ENCODE assay signal across 11 cellular contexts in the genomic region with DNA sequence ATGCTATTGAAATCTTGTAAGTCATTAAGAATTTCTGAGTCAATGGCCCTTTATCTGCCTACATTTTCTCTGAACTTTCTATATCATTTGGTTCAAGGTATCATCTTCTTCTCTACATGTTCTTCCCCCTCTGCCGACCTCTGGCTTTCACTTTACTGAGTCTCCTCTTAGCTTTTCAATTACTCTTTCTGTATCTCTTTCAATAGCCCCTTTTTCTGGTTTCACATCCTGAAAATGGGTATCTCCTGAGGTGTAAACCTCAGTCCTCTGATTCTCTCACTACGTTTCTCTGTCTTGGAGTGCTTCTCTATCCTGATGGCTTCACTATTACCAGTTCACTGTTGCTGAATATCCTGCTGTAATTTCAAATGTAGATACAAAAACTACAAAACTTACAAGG.
DNase-seq lines count a peak whose midpoint lies in the region; ATAC-seq and TF ChIP-seq lines count a peak whose summit lies in the region.
"Had no signal": no experiment of that assay in that cellular context is flagged by ENCODE, and none has a peak within 500 bp of the region (broad histone marks: within the 10 kb centered on the region; RNA-seq: fewer than 3 reads in every experiment).

No MANE protein-coding gene starts in this region.

- H3K27ac ChIP-seq in SK-N-SH (ENCODE audit: low read depth in 2 of 2, low read length in 1 of 2): no peak overlapping the region
- H3K27ac ChIP-seq: lower lobe of right lung, prostate gland, SK-N-MC had no signal

- no peak for TF ChIP-seq CTCF in SK-N-SH (IDR thresholded peaks at IDR 0.05)

- ATAC-seq in GM18858 (IDR thresholded peaks at IDR 0.05; ENCODE audit: unreplicated experiment): peak; percentile 96
- peak; percentile 95 for ATAC-seq in GM21381 (IDR thresholded peaks at IDR 0.05; ENCODE audit: unreplicated experiment)
- ATAC-seq in HG03064 (IDR thresholded peaks at IDR 0.05; ENCODE audit: low read depth, unreplicated experiment): peak; percentile 96
- no peak for ATAC-seq in central memory CD8-positive, alpha-beta T cell (replicated peaks; ENCODE audit: extremely low read depth, poor library complexity, severe bottlenecking)
- ATAC-seq: lower lobe of right lung had no signal

- DNase-seq in central memory CD8-positive, alpha-beta T cell (ENCODE audit: low spot score in 2 of 2): no peak
- DNase-seq in COLO829 (ENCODE audit: low spot score): no peak
- DNase-seq in dedifferentiated amniotic fluid mesenchymal stem cell (ENCODE audit: extremely low spot score): no peak
- DNase-seq in SK-N-SH: no peak
- DNase-seq: lower lobe of right lung, NCI-H2029 treated with DMSO at 0.1 percent for 48 hours had no signal

- CTCF ChIA-PET in SK-N-SH (lab: Yijun Ruan, JAX): interaction anchor here (1.0 kb wide), 1 partner anchor 15 kb away, joined by 4 read pairs; no protein-coding TSS in a partner anchor

- H3K4me2 ChIP-seq in SK-N-SH: no peak overlapping the region

- H3K4me3 ChIP-seq in SK-N-SH (ENCODE audit: low read depth in 2 of 2, low read length in 1 of 2): no peak overlapping the region
- H3K4me3 ChIP-seq: lower lobe of right lung, prostate gland, SK-N-MC had no signal

- no peak overlapping the region for H3K4me3 Mint-ChIP-seq in central memory CD8-positive, alpha-beta T cell

- no peaks in the 10 kb centered on the region for H3K9me3 ChIP-seq in SK-N-SH
- H3K9me3 ChIP-seq: lower lobe of right lung, prostate gland had no signal

- H3K27ac Mint-ChIP-seq in central memory CD8-positive, alpha-beta T cell (ENCODE audit: low read depth): peak overlapping the region; percentile 33

- POLR2A ChIA-PET in SK-N-SH (lab: Yijun Ruan, JAX): no interaction called here

- H4K20me1 ChIP-seq in SK-N-SH (ENCODE audit: insufficient read depth): no peaks in the 10 kb centered on the region

- no peaks in the 10 kb centered on the region for H3K9me3 Mint-ChIP-seq in central memory CD8-positive, alpha-beta T cell

- WGBS in SK-N-SH (ENCODE audit: low lambda C conversion rate): 85% methylated on average over 2 of the region's 2 CpGs

- no peaks in the 10 kb centered on the region for H3K9me2 ChIP-seq in SK-N-SH

- no peaks in the 10 kb centered on the region for H3F3A ChIP-seq in SK-N-SH (replicated peaks; ENCODE audit: insufficient read depth)

- H3K9ac ChIP-seq in SK-N-SH: no peak overlapping the region

- peaks cover 8% of the 10 kb centered on the region for H3K4me1 Mint-ChIP-seq in central memory CD8-positive, alpha-beta T cell

- TF ChIP-seq EP300 in SK-N-SH (IDR thresholded peaks at IDR 0.05; ENCODE audit: borderline replicate concordance in 1 of 2, low read depth in 1 of 2, low read length in 1 of 2): no peak

- H3K36me3 ChIP-seq in SK-N-SH (replicated peaks in 1 of 2; ENCODE audit: control insufficient read depth in 1 of 2, insufficient read depth in 2 of 2, low read length in 1 of 2): peaks cover 13 to 41% of the 10 kb centered on the region in 2 experiments

- no peaks in the 10 kb centered on the region for H3K27me3 ChIP-seq in SK-N-SH (ENCODE audit: insufficient read depth)

- H3K27me3 Mint-ChIP-seq in central memory CD8-positive, alpha-beta T cell: no peaks in the 10 kb centered on the region

- H3K79me2 ChIP-seq in SK-N-SH (ENCODE audit: insufficient read depth): no peaks in the 10 kb centered on the region

- H2AFZ ChIP-seq in SK-N-SH (ENCODE audit: low read depth): no peak overlapping the region

- H3K36me3 Mint-ChIP-seq in central memory CD8-positive, alpha-beta T cell (ENCODE audit: insufficient read depth): peaks cover 23% of the 10 kb centered on the region

- no peaks in the 10 kb centered on the region; a peak in 1 of 4 replicates for H3K4me1 ChIP-seq in SK-N-SH (ENCODE audit: control insufficient read depth in 1 of 2, insufficient read depth in 2 of 2, low read depth in 1 of 2, low read length in 1 of 2)
- H3K4me1 ChIP-seq: lower lobe of right lung, prostate gland had no signal

- no peak for TF ChIP-seq RAD21 in SK-N-SH (IDR thresholded peaks at IDR 0.05; ENCODE audit: low read length)

TF ChIP-seq in SK-N-SH, 30 proteins besides CTCF, POLR2A, EP300 and RAD21:
- no peak for TF ChIP-seq TCF12 (IDR thresholded peaks at IDR 0.05)
- no peak for TF ChIP-seq POLR2AphosphoS5 (IDR thresholded peaks at IDR 0.05; ENCODE audit: low read depth, low read length)
- TF ChIP-seq, protein P1, sequence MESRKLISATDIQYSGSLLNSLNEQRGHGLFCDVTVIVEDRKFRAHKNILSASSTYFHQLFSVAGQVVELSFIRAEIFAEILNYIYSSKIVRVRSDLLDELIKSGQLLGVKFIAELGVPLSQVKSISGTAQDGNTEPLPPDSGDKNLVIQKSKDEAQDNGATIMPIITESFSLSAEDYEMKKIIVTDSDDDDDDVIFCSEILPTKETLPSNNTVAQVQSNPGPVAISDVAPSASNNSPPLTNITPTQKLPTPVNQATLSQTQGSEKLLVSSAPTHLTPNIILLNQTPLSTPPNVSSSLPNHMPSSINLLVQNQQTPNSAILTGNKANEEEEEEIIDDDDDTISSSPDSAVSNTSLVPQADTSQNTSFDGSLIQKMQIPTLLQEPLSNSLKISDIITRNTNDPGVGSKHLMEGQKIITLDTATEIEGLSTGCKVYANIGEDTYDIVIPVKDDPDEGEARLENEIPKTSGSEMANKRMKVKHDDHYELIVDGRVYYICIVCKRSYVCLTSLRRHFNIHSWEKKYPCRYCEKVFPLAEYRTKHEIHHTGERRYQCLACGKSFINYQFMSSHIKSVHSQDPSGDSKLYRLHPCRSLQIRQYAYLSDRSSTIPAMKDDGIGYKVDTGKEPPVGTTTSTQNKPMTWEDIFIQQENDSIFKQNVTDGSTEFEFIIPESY (IDR thresholded peaks at IDR 0.05; ENCODE audit: borderline replicate concordance, low read depth): no peak
- TF ChIP-seq, protein P2, sequence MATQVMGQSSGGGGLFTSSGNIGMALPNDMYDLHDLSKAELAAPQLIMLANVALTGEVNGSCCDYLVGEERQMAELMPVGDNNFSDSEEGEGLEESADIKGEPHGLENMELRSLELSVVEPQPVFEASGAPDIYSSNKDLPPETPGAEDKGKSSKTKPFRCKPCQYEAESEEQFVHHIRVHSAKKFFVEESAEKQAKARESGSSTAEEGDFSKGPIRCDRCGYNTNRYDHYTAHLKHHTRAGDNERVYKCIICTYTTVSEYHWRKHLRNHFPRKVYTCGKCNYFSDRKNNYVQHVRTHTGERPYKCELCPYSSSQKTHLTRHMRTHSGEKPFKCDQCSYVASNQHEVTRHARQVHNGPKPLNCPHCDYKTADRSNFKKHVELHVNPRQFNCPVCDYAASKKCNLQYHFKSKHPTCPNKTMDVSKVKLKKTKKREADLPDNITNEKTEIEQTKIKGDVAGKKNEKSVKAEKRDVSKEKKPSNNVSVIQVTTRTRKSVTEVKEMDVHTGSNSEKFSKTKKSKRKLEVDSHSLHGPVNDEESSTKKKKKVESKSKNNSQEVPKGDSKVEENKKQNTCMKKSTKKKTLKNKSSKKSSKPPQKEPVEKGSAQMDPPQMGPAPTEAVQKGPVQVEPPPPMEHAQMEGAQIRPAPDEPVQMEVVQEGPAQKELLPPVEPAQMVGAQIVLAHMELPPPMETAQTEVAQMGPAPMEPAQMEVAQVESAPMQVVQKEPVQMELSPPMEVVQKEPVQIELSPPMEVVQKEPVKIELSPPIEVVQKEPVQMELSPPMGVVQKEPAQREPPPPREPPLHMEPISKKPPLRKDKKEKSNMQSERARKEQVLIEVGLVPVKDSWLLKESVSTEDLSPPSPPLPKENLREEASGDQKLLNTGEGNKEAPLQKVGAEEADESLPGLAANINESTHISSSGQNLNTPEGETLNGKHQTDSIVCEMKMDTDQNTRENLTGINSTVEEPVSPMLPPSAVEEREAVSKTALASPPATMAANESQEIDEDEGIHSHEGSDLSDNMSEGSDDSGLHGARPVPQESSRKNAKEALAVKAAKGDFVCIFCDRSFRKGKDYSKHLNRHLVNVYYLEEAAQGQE (IDR thresholded peaks at IDR 0.05; ENCODE audit: low read depth, low read length): no peak
- TF ChIP-seq, protein P3, sequence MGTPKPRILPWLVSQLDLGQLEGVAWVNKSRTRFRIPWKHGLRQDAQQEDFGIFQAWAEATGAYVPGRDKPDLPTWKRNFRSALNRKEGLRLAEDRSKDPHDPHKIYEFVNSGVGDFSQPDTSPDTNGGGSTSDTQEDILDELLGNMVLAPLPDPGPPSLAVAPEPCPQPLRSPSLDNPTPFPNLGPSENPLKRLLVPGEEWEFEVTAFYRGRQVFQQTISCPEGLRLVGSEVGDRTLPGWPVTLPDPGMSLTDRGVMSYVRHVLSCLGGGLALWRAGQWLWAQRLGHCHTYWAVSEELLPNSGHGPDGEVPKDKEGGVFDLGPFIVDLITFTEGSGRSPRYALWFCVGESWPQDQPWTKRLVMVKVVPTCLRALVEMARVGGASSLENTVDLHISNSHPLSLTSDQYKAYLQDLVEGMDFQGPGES (IDR thresholded peaks at IDR 0.05; ENCODE audit: low read depth, low read length): no peak
- TF ChIP-seq EZH2phosphoT487 (IDR thresholded peaks at IDR 0.05; ENCODE audit: borderline replicate concordance, low read depth): no peak
